In genomic region chr9:32403567-32403966, GRCh38 we compare ENCODE assay signal across 13 cellular contexts.
"Had no signal": no experiment of that assay in that cellular context is flagged by ENCODE, and none has a peak within 500 bp of the region (broad histone marks: within the 10 kb centered on the region; RNA-seq: fewer than 3 reads in every experiment).

No MANE protein-coding gene starts in this region.

- H3K36me3 ChIP-seq: ovary had no signal

- H3K27me3 ChIP-seq: brain microvascular endothelial cell, gastroesophageal sphincter, heart right ventricle, ovary had no signal

- H3K9me3 ChIP-seq: gastroesophageal sphincter, mucosa of descending colon, ovary had no signal

- H3K4me3 ChIP-seq: gastroesophageal sphincter, heart right ventricle, mucosa of descending colon, ovary had no signal

- H3K27ac ChIP-seq: brain microvascular endothelial cell, gastroesophageal sphincter, heart right ventricle, ovary had no signal

- DNase-seq: activated CD4-positive, alpha-beta T cell treated with anti-CD3 and anti-CD28 coated beads, Interleukin-2, amount 50 U/mL, for 1 hour; activated CD8-positive, alpha-beta memory T cell treated with anti-CD3 and anti-CD28 coated beads for 24 hours; activated naive CD8-positive, alpha-beta T cell treated with anti-CD3 and anti-CD28 coated beads for 36 hours; brain microvascular endothelial cell; cortex of kidney; effector memory CD4-positive, alpha-beta T cell; heart right ventricle; mucosa of descending colon; naive thymus-derived CD4-positive, alpha-beta T cell; ovary; stimulated activated naive CD8-positive, alpha-beta T cell treated with anti-CD3 and anti-CD28 coated beads, Interleukin-15, Interleukin-2, amounts not matched to agents 100 U/mL and 50 U/mL, for 24 hours; T-helper 2 cell had no signal
